In genomic region chr1:143736562-143736961, GRCh38 we compare ENCODE assay signal across 19 cellular contexts.
DNase-seq lines count a peak whose midpoint lies in the region; ATAC-seq and TF ChIP-seq lines count a peak whose summit lies in the region.
"Had no signal": no experiment of that assay in that cellular context is flagged by ENCODE, and none has a peak within 500 bp of the region (broad histone marks: within the 10 kb centered on the region; RNA-seq: fewer than 3 reads in every experiment).

No MANE protein-coding gene starts in this region.

- H3K4me3 ChIP-seq in HEK293 (ENCODE audit: low read depth, low read length) (peak overlapping the region; percentile 61), breast epithelium (peak overlapping the region in 2 of 3 donors; percentile 42 to 64), iPS-18a (ENCODE audit: low read length) (peak overlapping the region; percentile 94), rectal smooth muscle tissue (ENCODE audit: low read length) (peak overlapping the region; percentile 27)
- H3K4me3 ChIP-seq: HAP-1, hepatocyte, SJSA1, smooth muscle cell had no signal

- no peak for TF ChIP-seq CTCF in HEK293 (tag by site-specific recombination; IDR thresholded peaks at IDR 0.05)
- no peak for TF ChIP-seq CTCF in breast epithelium (IDR thresholded peaks at IDR 0.05)

- DNase-seq in breast epithelium (ENCODE audit: low spot score in 2 of 2) (no peak), Right ventricle myocardium inferior (ENCODE audit: missing footprints) (no peak), activated gamma-delta T cell treated with Interleukin-2 at 50 U/mL for 16 hours (no peak)
- DNase-seq: activated CD4-positive, alpha-beta T cell treated with anti-CD3 and anti-CD28 coated beads, Interleukin-2, amount 50 U/mL, for 48 hours; activated T-cell treated with anti-CD3 and anti-CD28 coated beads, Interleukin-2, amount 50 U/mL, for 72 hours; DMS153; esophagus squamous epithelium; NCI-H1048; occipital lobe; stimulated activated naive B cell treated with anti-CD40 and anti-IgM and Interleukin-4, amounts not matched to agents 10 μg/mL and 1 μg/mL and 100 μg/mL, for 72 hours had no signal

- H3K9ac ChIP-seq in iPS-18a (ENCODE audit: low read length): peak overlapping the region; percentile 76
- H3K9ac ChIP-seq in rectal smooth muscle tissue (ENCODE audit: low read length): no peak overlapping the region

- ATAC-seq in Right ventricle myocardium inferior (no peak), GM21619 (IDR thresholded peaks at IDR 0.05; ENCODE audit: unreplicated experiment) (no peak), GM18868 (IDR thresholded peaks at IDR 0.05; ENCODE audit: unreplicated experiment) (no peak)
- ATAC-seq: stimulated activated naive B cell treated with anti-CD40 and anti-IgM and Interleukin-4, amounts not matched to agents 10 μg/mL and 1 μg/mL and 100 μg/mL, for 72 hours had no signal

- no peaks in the 10 kb centered on the region for H3K9me3 ChIP-seq in HEK293 (ENCODE audit: control insufficient read depth, insufficient read depth, low read depth, low read length)
- no peaks in the 10 kb centered on the region for H3K9me3 ChIP-seq in breast epithelium
- no peaks in the 10 kb centered on the region for H3K9me3 ChIP-seq in iPS-18a (ENCODE audit: control insufficient read depth, low read depth, low read length)
- H3K9me3 ChIP-seq: esophagus squamous epithelium, HAP-1, SJSA1 had no signal

- no peaks in the 10 kb centered on the region for H3K27me3 ChIP-seq in breast epithelium
- H3K27me3 ChIP-seq in iPS-18a (ENCODE audit: control insufficient read depth, insufficient read depth, low read length): no peaks in the 10 kb centered on the region
- no peaks in the 10 kb centered on the region for H3K27me3 ChIP-seq in rectal smooth muscle tissue (ENCODE audit: control insufficient read depth, insufficient read depth, low read length)
- H3K27me3 ChIP-seq: hepatocyte had no signal

- POLR2A ChIA-PET in HEK293 (lab: Yijun Ruan, JAX): no interaction called here

- H3K4me1 ChIP-seq in HEK293 (ENCODE audit: control insufficient read depth, insufficient read depth, low read length): no peaks in the 10 kb centered on the region
- no peaks in the 10 kb centered on the region for H3K4me1 ChIP-seq in breast epithelium
- H3K4me1 ChIP-seq in iPS-18a (ENCODE audit: control insufficient read depth, low read depth, low read length): peaks cover 4% of the 10 kb centered on the region
- H3K4me1 ChIP-seq in rectal smooth muscle tissue (ENCODE audit: control insufficient read depth, insufficient read depth, low read length): no peaks in the 10 kb centered on the region
- H3K4me1 ChIP-seq: esophagus squamous epithelium, HAP-1, SJSA1 had no signal

- intact Hi-C loops in breast epithelium (cut with DNase I; ENCODE audit: low total_unique reads) (no loop called here), Right ventricle myocardium inferior (cut with DNase I) (no loop called here)

- H3K36me3 ChIP-seq in HEK293 (ENCODE audit: control insufficient read depth in 2 of 2, insufficient read depth in 1 of 2, low read length in 2 of 2) (no peaks in the 10 kb centered on the region), breast epithelium (no peaks in the 10 kb centered on the region), iPS-18a (ENCODE audit: control insufficient read depth, low read depth, low read length) (no peaks in the 10 kb centered on the region), rectal smooth muscle tissue (ENCODE audit: control insufficient read depth, insufficient read depth, low read length) (no peaks in the 10 kb centered on the region)
- H3K36me3 ChIP-seq: esophagus squamous epithelium, HAP-1, SJSA1 had no signal

- no peak for TF ChIP-seq POLR2A in breast epithelium (IDR thresholded peaks at IDR 0.05)

- H3K27ac ChIP-seq in HEK293 (ENCODE audit: extremely low read depth, low read depth, low read length) (peak overlapping the region; percentile 91), breast epithelium (peak overlapping the region; percentile 57 to 81), iPS-18a (ENCODE audit: low read length) (no peak overlapping the region), rectal smooth muscle tissue (ENCODE audit: low read depth, low read length) (no peak overlapping the region)
- H3K27ac ChIP-seq: esophagus squamous epithelium, hepatocyte, SJSA1 had no signal

- CTCF ChIA-PET in HEK293 (lab: Yijun Ruan, JAX): no interaction called here

TF ChIP-seq in HEK293, 187 proteins besides CTCF, POLR2A, EP300 and RAD21:
- TF ChIP-seq GLIS2 (tag by site-specific recombination; IDR thresholded peaks at IDR 0.05) (peak; percentile 42; the same call in 1 of the 2 replicates), ZNF140 (tag by site-specific recombination; IDR thresholded peaks at IDR 0.05) (no peak), ZNF146 (tag by site-specific recombination; IDR thresholded peaks at IDR 0.05) (no peak), ZBTB11 (tag by site-specific recombination; conservative IDR thresholded peaks at IDR 0.05; ENCODE audit: low read depth) (no peak)
TF ChIP-seq in HEK293: peak in this region for 1.

Comparison
In these comparisons a context has a peak if more than half of its experiments do, and no peak if none do; other contexts are left out.
1. H3K27ac ChIP-seq: peak in HEK293 (single experiment) and breast epithelium (2 of 2); none in iPS-18a (single experiment) and rectal smooth muscle tissue (single experiment).
2. H3K4me3 ChIP-seq: peak in every context shown above with its lines; median percentile 94 in iPS-18a; 61 in HEK293; 53 in breast epithelium; 27 in rectal smooth muscle tissue.